Comparison of ENCODE assay signal across 8 cellular contexts in genomic region chr21:32412162-32412997, GRCh38. TPM values are rescaled to one million over a fixed set of nuclear protein-coding genes. Genes with fewer than 3 reads are reported as not detected.
DNase-seq lines count a peak whose midpoint lies in the region; ATAC-seq and TF ChIP-seq lines count a peak whose summit lies in the region.

Gene EVA1C, plus strand, starts transcription at chr21:32412706. Its CDS starts 148 bp downstream, at chr21:32412854.

- H3K4me1 ChIP-seq in Caco-2 (peaks cover 16% of the 10 kb centered on the region), mucosa of descending colon (ENCODE audit: low read depth) (peaks cover 21% of the 10 kb centered on the region), Karpas-422 (ENCODE audit: low read length) (no peaks in the 10 kb centered on the region)

- DNase-seq in Caco-2 (peak in 1 of 2 experiments; percentile 35), NCI-H345 (lab: John Stamatoyannopoulos, UW) (peak; percentile 64), activated T-cell treated with anti-CD3 and anti-CD28 coated beads for 48 hours (ENCODE audit: low read depth) (peak; percentile 68), epithelial cell of esophagus (ENCODE audit: low read depth) (peak; percentile 68), mucosa of descending colon (peak; percentile 68 to 86 (median 81)), Karpas-422 (no peak), NCI-H187 (lab: John Stamatoyannopoulos, UW) (no peak)
- DNase-seq in stimulated activated CD8-positive, alpha-beta memory T cell treated with anti-CD3 and anti-CD28 coated beads, Interleukin-15, amount 100 ng/mL, for 48 hours (ENCODE audit: low read depth in 2 of 2): peak; percentile 64 to 68

- H3K4me3 ChIP-seq in Caco-2 (ENCODE audit: low read depth, low read length): peak within 1 kb of the TSS; percentile 38
- H3K4me3 ChIP-seq in epithelial cell of esophagus (ENCODE audit: low read length): peak within 1 kb of the TSS; percentile 59
- peak within 1 kb of the TSS; percentile 23 for H3K4me3 ChIP-seq in mucosa of descending colon
- no peak within 1 kb of the TSS for H3K4me3 ChIP-seq in Karpas-422 (ENCODE audit: low read length)

- intact Hi-C loops in Caco-2 (cut with micrococcal nuclease; ENCODE audit: unreplicated experiment): no loop called here
- intact Hi-C loops in mucosa of descending colon (cut with DNase I, micrococcal nuclease): loop anchor here in 1 of 2 donors (10.0 kb wide), 2 partner anchors 162 to 192 kb away; no protein-coding TSS in a partner anchor

- no peaks in the 10 kb centered on the region for H3K9me3 Mint-ChIP-seq in Caco-2 (ENCODE audit: unreplicated experiment)

- H4K20me1 ChIP-seq in Karpas-422 (ENCODE audit: insufficient read depth, low read depth, low read length): no peaks in the 10 kb centered on the region

- peaks cover 6% of the 10 kb centered on the region for H3K4me1 Mint-ChIP-seq in Caco-2 (ENCODE audit: low read depth, unreplicated experiment)

- CTCF ChIA-PET in Caco-2 (lab: Charles Lee): no interaction called here

- no peak within 1 kb of the TSS for H3K9ac ChIP-seq in Karpas-422 (ENCODE audit: low read length)

- peak; percentile 75 for ATAC-seq in mucosa of descending colon

- peaks cover 34% of the 10 kb centered on the region for H3K27me3 Mint-ChIP-seq in Caco-2 (ENCODE audit: insufficient read depth, unreplicated experiment)

- H3K4me3 Mint-ChIP-seq in Caco-2 (ENCODE audit: unreplicated experiment): peak within 1 kb of the TSS; percentile 75

- H3K4me2 ChIP-seq in Karpas-422 (ENCODE audit: low read depth, low read length, poor library complexity, severe bottlenecking): no peak within 1 kb of the TSS

- POLR2A ChIA-PET in Caco-2 (lab: Charles Lee): no interaction called here

- no peak within 1 kb of the TSS for H3K27ac Mint-ChIP-seq in Caco-2 (ENCODE audit: unreplicated experiment)

- no peaks in the 10 kb centered on the region for H3K36me3 ChIP-seq in Caco-2 (ENCODE audit: control insufficient read depth, insufficient read depth, low read length)
- H3K36me3 ChIP-seq in mucosa of descending colon (ENCODE audit: low read depth): no peaks in the 10 kb centered on the region
- no peaks in the 10 kb centered on the region for H3K36me3 ChIP-seq in Karpas-422 (ENCODE audit: insufficient read depth, low read length)

- BruUV-seq in Caco-2 (replicated peaks; lab: Mats Ljungman, UMichigan): no TSS peak

- H3K27me3 ChIP-seq in Caco-2 (replicated peaks; ENCODE audit: control insufficient read depth, insufficient read depth, low read length): peaks cover 3% of the 10 kb centered on the region; the same call in 1 of the 2 replicates
- H3K27me3 ChIP-seq in Karpas-422 (ENCODE audit: low read length): no peaks in the 10 kb centered on the region

- no peak within 1 kb of the TSS for H3K27ac ChIP-seq in Karpas-422 (ENCODE audit: low read length)

- no peaks in the 10 kb centered on the region for H3K9me2 ChIP-seq in Karpas-422 (replicated peaks; ENCODE audit: insufficient read depth, low read length)

- H2AFZ ChIP-seq in Karpas-422 (ENCODE audit: low read length): no peak within 1 kb of the TSS

- H3K9me3 ChIP-seq in Caco-2 (no peaks in the 10 kb centered on the region), mucosa of descending colon (no peaks in the 10 kb centered on the region), Karpas-422 (ENCODE audit: low read length) (no peaks in the 10 kb centered on the region)

- H3K36me3 Mint-ChIP-seq in Caco-2 (ENCODE audit: insufficient read depth, unreplicated experiment): peaks cover 6% of the 10 kb centered on the region

- H3K79me2 ChIP-seq in Karpas-422 (ENCODE audit: low read length): no peaks in the 10 kb centered on the region

- TF ChIP-seq CTCF in Caco-2 (IDR thresholded peaks at IDR 0.05; ENCODE audit: insufficient read depth in 1 of 2, low read depth in 1 of 2, low read length in 1 of 2, severe bottlenecking in 1 of 2, unreplicated experiment in 1 of 2): no peak
- no peak for TF ChIP-seq CTCF in epithelial cell of esophagus (IDR thresholded peaks at IDR 0.05; ENCODE audit: insufficient read depth, low read depth, low read length, missing control alignments)
- TF ChIP-seq CTCF in mucosa of descending colon (IDR thresholded peaks at IDR 0.05): no peak

RNA-seq across cellular contexts. Expression of gene EVA1C, which starts in this region (rescaled TPM):
- total RNA-seq in Caco-2 (2022) (not detected in 2 replicates), mucosa of descending colon (10 to 100 TPM; 13.7 to 27.8 (median 15.3) TPM)
- not detected in 2 replicates for total RNA-seq in Karpas-422 (2014; rRNA removed; shearing (Covaris generic); ENCODE audit: low replicate concordance)

Comparison
In these comparisons a context has a peak if more than half of its experiments do, and no peak if none do; other contexts are left out.
1. RNA of gene EVA1C (total RNA-seq): 13.7 to 27.8 TPM in mucosa of descending colon; not detected in Caco-2 and not detected in Karpas-422; every median in the first group is over 10 times any median in the second.
2. DNase-seq: peak in NCI-H345 (single experiment), activated T-cell treated with anti-CD3 and anti-CD28 coated beads for 48 hours (single experiment), epithelial cell of esophagus (single experiment), mucosa of descending colon (3 of 3) and stimulated activated CD8-positive, alpha-beta memory T cell treated with anti-CD3 and anti-CD28 coated beads, Interleukin-15, amount 100 ng/mL, for 48 hours (2 of 2); none in Karpas-422 (single experiment) and NCI-H187 (0 of 2).